Comparison of ENCODE assay signal across 8 cellular contexts in genomic region chr9:114988962-114989599, GRCh38. TPM values are rescaled to one million over a fixed set of nuclear protein-coding genes. Genes with fewer than 3 reads are reported as not detected.
DNase-seq lines count a peak whose midpoint lies in the region; ATAC-seq and TF ChIP-seq lines count a peak whose summit lies in the region.

No MANE protein-coding gene starts in this region.

- no peak overlapping the region for H2AFZ ChIP-seq in GM23338

- H3K4me1 ChIP-seq in GM23338 (ENCODE audit: insufficient read depth) = no peaks in the 10 kb centered on the region

- TF ChIP-seq CTCF in GM23338 (conservative IDR thresholded peaks at IDR 0.05; ENCODE audit: low read depth in 2 of 2) = no peak

- H3F3A ChIP-seq in GM23338 (replicated peaks; ENCODE audit: low read depth) = no peaks in the 10 kb centered on the region

- H3K4me3 Mint-ChIP-seq in activated T-helper 2 cell treated with anti-CD3 and anti-CD28 coated beads, Interferon-gamma antibody, Interleukin-2, Interleukin-4, amounts not matched to agents 10 μg/mL and 5 μg/mL and 100 μg/mL, durations not matched to agents 14 hours and 24 hours and 36 hours (ENCODE audit: low read depth) = no peak overlapping the region
- peak overlapping the region; percentile 51 for H3K4me3 Mint-ChIP-seq in stimulated activated naive CD8-positive, alpha-beta T cell treated with anti-CD3 and anti-CD28 coated beads, Interleukin-15, Interleukin-2, amounts not matched to agents 100 ng/mL and 50 ng/mL, for 24 hours
- no peak overlapping the region for H3K4me3 Mint-ChIP-seq in GM23338

- no peaks in the 10 kb centered on the region for H3K36me3 ChIP-seq in GM23338 (ENCODE audit: insufficient read depth)

- no peaks in the 10 kb centered on the region for H3K9me2 ChIP-seq in GM23338 (ENCODE audit: insufficient read depth)

- no peak overlapping the region for H3K4me2 ChIP-seq in GM23338

- H3K79me2 ChIP-seq in GM23338 (replicated peaks; ENCODE audit: insufficient read depth) = no peaks in the 10 kb centered on the region

- H4K20me1 ChIP-seq in GM23338 (replicated peaks; ENCODE audit: insufficient read depth) = no peaks in the 10 kb centered on the region

- no peaks in the 10 kb centered on the region for H3K27me3 ChIP-seq in GM23338 (ENCODE audit: insufficient read depth)

- intact Hi-C loops in activated T-helper 2 cell treated with anti-CD3 and anti-CD28 coated beads, Interferon-gamma antibody, Interleukin-2, Interleukin-4, amounts not matched to agents 10 μg/mL and 5 μg/mL and 100 μg/mL, durations not matched to agents 14 hours and 24 hours and 36 hours (cut with micrococcal nuclease) = loop anchor here (2.0 kb wide), 4 partner anchors 30 to 298 kb away; partner anchors contain the start of gene TNFSF8

- H3K4me1 Mint-ChIP-seq in activated T-helper 2 cell treated with anti-CD3 and anti-CD28 coated beads, Interferon-gamma antibody, Interleukin-2, Interleukin-4, amounts not matched to agents 10 μg/mL and 5 μg/mL and 100 μg/mL, durations not matched to agents 14 hours and 24 hours and 36 hours (ENCODE audit: low read depth) = peaks cover 59% of the 10 kb centered on the region
- peaks cover 69% of the 10 kb centered on the region for H3K4me1 Mint-ChIP-seq in stimulated activated naive CD8-positive, alpha-beta T cell treated with anti-CD3 and anti-CD28 coated beads, Interleukin-15, Interleukin-2, amounts not matched to agents 100 ng/mL and 50 ng/mL, for 24 hours (ENCODE audit: low read depth)
- H3K4me1 Mint-ChIP-seq in GM23338 = no peaks in the 10 kb centered on the region; the same call in 1 of the 3 replicates

- no peaks in the 10 kb centered on the region for H3K36me3 Mint-ChIP-seq in activated T-helper 2 cell treated with anti-CD3 and anti-CD28 coated beads, Interferon-gamma antibody, Interleukin-2, Interleukin-4, amounts not matched to agents 10 μg/mL and 5 μg/mL and 100 μg/mL, durations not matched to agents 14 hours and 24 hours and 36 hours (ENCODE audit: low read depth)
- H3K36me3 Mint-ChIP-seq in stimulated activated naive CD8-positive, alpha-beta T cell treated with anti-CD3 and anti-CD28 coated beads, Interleukin-15, Interleukin-2, amounts not matched to agents 100 ng/mL and 50 ng/mL, for 24 hours (ENCODE audit: low read depth) = no peaks in the 10 kb centered on the region
- H3K36me3 Mint-ChIP-seq in GM23338 (ENCODE audit: low read depth) = no peaks in the 10 kb centered on the region

- peak; percentile 57 for DNase-seq in stimulated activated CD4-positive, alpha-beta T cell treated with anti-CD3 and anti-CD28 coated beads, Interleukin-15, amount 100 ng/mL, for 24 hours
- DNase-seq in stimulated activated CD4-positive, alpha-beta T cell treated with anti-CD3 and anti-CD28 coated beads, Interleukin-2, amount 100 ng/mL, for 48 hours = no peak
- DNase-seq in activated T-helper 2 cell treated with anti-CD3 and anti-CD28 coated beads, Interferon-gamma antibody, Interleukin-2, Interleukin-4, amounts not matched to agents 10 μg/mL and 5 μg/mL and 100 μg/mL, durations not matched to agents 14 hours and 24 hours and 36 hours (ENCODE audit: low spot score) = no peak
- DNase-seq in NCI-H526 (lab: John Stamatoyannopoulos, UW) (no peak), NCI-H526 treated with DMSO at 0.1 percent for 48 hours (lab: John Stamatoyannopoulos, UW) (no peak), GM23338 (ENCODE audit: low spot score) (no peak)

- H3K27ac ChIP-seq in GM23338 (ENCODE audit: low read depth) = no peak overlapping the region

- H3K27ac Mint-ChIP-seq in activated T-helper 2 cell treated with anti-CD3 and anti-CD28 coated beads, Interferon-gamma antibody, Interleukin-2, Interleukin-4, amounts not matched to agents 10 μg/mL and 5 μg/mL and 100 μg/mL, durations not matched to agents 14 hours and 24 hours and 36 hours = peak overlapping the region; percentile 97
- H3K27ac Mint-ChIP-seq in stimulated activated naive CD8-positive, alpha-beta T cell treated with anti-CD3 and anti-CD28 coated beads, Interleukin-15, Interleukin-2, amounts not matched to agents 100 ng/mL and 50 ng/mL, for 24 hours = peak overlapping the region; percentile 98
- no peak overlapping the region for H3K27ac Mint-ChIP-seq in GM23338

- no peaks in the 10 kb centered on the region for H3K27me3 Mint-ChIP-seq in activated T-helper 2 cell treated with anti-CD3 and anti-CD28 coated beads, Interferon-gamma antibody, Interleukin-2, Interleukin-4, amounts not matched to agents 10 μg/mL and 5 μg/mL and 100 μg/mL, durations not matched to agents 14 hours and 24 hours and 36 hours (ENCODE audit: low read depth)
- H3K27me3 Mint-ChIP-seq in stimulated activated naive CD8-positive, alpha-beta T cell treated with anti-CD3 and anti-CD28 coated beads, Interleukin-15, Interleukin-2, amounts not matched to agents 100 ng/mL and 50 ng/mL, for 24 hours = no peaks in the 10 kb centered on the region
- peaks cover 12% of the 10 kb centered on the region for H3K27me3 Mint-ChIP-seq in GM23338 (ENCODE audit: insufficient read depth, low read depth, poor library complexity)

- no peaks in the 10 kb centered on the region for H3K9me3 Mint-ChIP-seq in activated T-helper 2 cell treated with anti-CD3 and anti-CD28 coated beads, Interferon-gamma antibody, Interleukin-2, Interleukin-4, amounts not matched to agents 10 μg/mL and 5 μg/mL and 100 μg/mL, durations not matched to agents 14 hours and 24 hours and 36 hours
- no peaks in the 10 kb centered on the region for H3K9me3 Mint-ChIP-seq in stimulated activated naive CD8-positive, alpha-beta T cell treated with anti-CD3 and anti-CD28 coated beads, Interleukin-15, Interleukin-2, amounts not matched to agents 100 ng/mL and 50 ng/mL, for 24 hours
- no peaks in the 10 kb centered on the region for H3K9me3 Mint-ChIP-seq in GM23338

- H3K4me3 ChIP-seq in GM23338 = no peak overlapping the region

- ATAC-seq in HG03558 (IDR thresholded peaks at IDR 0.05; ENCODE audit: extremely low read depth, unreplicated experiment) = peak; percentile 60
- no peak for ATAC-seq in GM23338

TF ChIP-seq in GM23338, 12 proteins besides CTCF, POLR2A, EP300 and RAD21 (continues in another document):
- no peak for TF ChIP-seq ETS1 (IDR thresholded peaks at IDR 0.05)
- no peak for TF ChIP-seq EZH2phosphoT487 (IDR thresholded peaks at IDR 0.05; ENCODE audit: unreplicated experiment)
- TF ChIP-seq ZNF114 (CRISPR knock-in tag; IDR thresholded peaks at IDR 0.05) = no peak
- TF ChIP-seq NANOG (IDR thresholded peaks at IDR 0.05; ENCODE audit: borderline replicate concordance) = no peak
- TF ChIP-seq ZNF331 (CRISPR knock-in tag; IDR thresholded peaks at IDR 0.05; ENCODE audit: low read depth) = no peak
- TF ChIP-seq STAT1 (IDR thresholded peaks at IDR 0.05; ENCODE audit: unreplicated experiment) = no peak
- TF ChIP-seq EZH2 (IDR thresholded peaks at IDR 0.05; ENCODE audit: low read depth, unreplicated experiment) = no peak
- no peak for TF ChIP-seq REST (IDR thresholded peaks at IDR 0.05; ENCODE audit: unreplicated experiment)
- TF ChIP-seq CREB1 (CRISPR knock-in tag; IDR thresholded peaks at IDR 0.05; ENCODE audit: low read depth) = no peak

RNA-seq across cellular contexts. Expression of gene TNFSF8, which starts 58.7 kb away (rescaled TPM):
- 73.6 and 82.3 TPM in 2 replicates for total RNA-seq in activated T-helper 2 cell treated with anti-CD3 and anti-CD28 coated beads, Interferon-gamma antibody, Interleukin-2, Interleukin-4, amounts not matched to agents 10 μg/mL and 5 μg/mL and 100 μg/mL, durations not matched to agents 14 hours and 24 hours and 36 hours
- total RNA-seq in GM23338 (2014; rRNA removed; shearing (Covaris generic)) = not detected in 2 replicates
- polyA plus RNA-seq in GM23338 (2016; fragmentation: Nextera tagmentation; extraction: Ambion mirVana) = not detected in 2 replicates

Comparison
In these comparisons a context has a peak if more than half of its experiments do, and no peak if none do; other contexts are left out.
1. RNA of gene TNFSF8, which starts 58.7 kb away (total RNA-seq): 73.6 to 82.3 TPM in activated T-helper 2 cell treated with anti-CD3 and anti-CD28 coated beads, Interferon-gamma antibody, Interleukin-2, Interleukin-4, amounts not matched to agents 10 μg/mL and 5 μg/mL and 100 μg/mL, durations not matched to agents 14 hours and 24 hours and 36 hours; not detected in GM23338; every median in the first group is over 10 times any median in the second.